In genomic region chr7:116511552-116512523, GRCh38 we compare ENCODE assay signal across 1 cellular context.
A peak's percentile ranks its signal among the peaks of the same experiment; 100 is the strongest.
TF ChIP-seq lines count a peak whose summit lies in the region.

No MANE protein-coding gene starts in this region.

TF ChIP-seq in HCT116, 20 proteins besides CTCF, POLR2A, EP300 and RAD21 (continued from another document):
- TF ChIP-seq ZBTB33 (IDR thresholded peaks at IDR 0.05; ENCODE audit: extremely low read depth, insufficient replicate concordance, low read length) (no peak), ELF1 (IDR thresholded peaks at IDR 0.05; ENCODE audit: borderline replicate concordance, low read depth) (no peak), ZNF274 (IDR thresholded peaks at IDR 0.05; ENCODE audit: low read depth, low read length) (no peak), EZH2phosphoT487 (IDR thresholded peaks at IDR 0.05; ENCODE audit: borderline replicate concordance) (no peak), SIN3A (IDR thresholded peaks at IDR 0.05; ENCODE audit: low read depth) (peak; percentile 95), SRF (IDR thresholded peaks at IDR 0.05; ENCODE audit: low read depth) (peak; percentile 96), ATF3 (IDR thresholded peaks at IDR 0.05) (no peak), EGR1 (IDR thresholded peaks at IDR 0.05; ENCODE audit: low read depth) (no peak), MAX (IDR thresholded peaks at IDR 0.05) (peak; percentile 96), CBX3 (IDR thresholded peaks at IDR 0.05; ENCODE audit: low read depth) (no peak), POLR2AphosphoS5 (IDR thresholded peaks at IDR 0.05; ENCODE audit: low read depth, low read length) (peak; percentile 75), FOSL1 (IDR thresholded peaks at IDR 0.05; ENCODE audit: low read depth) (peak; percentile 80), EZH2 (IDR thresholded peaks at IDR 0.05) (no peak), JUND (IDR thresholded peaks at IDR 0.05) (peak; percentile 78)
